Comparison of ENCODE assay signal across 18 cellular contexts in the genomic region with DNA sequence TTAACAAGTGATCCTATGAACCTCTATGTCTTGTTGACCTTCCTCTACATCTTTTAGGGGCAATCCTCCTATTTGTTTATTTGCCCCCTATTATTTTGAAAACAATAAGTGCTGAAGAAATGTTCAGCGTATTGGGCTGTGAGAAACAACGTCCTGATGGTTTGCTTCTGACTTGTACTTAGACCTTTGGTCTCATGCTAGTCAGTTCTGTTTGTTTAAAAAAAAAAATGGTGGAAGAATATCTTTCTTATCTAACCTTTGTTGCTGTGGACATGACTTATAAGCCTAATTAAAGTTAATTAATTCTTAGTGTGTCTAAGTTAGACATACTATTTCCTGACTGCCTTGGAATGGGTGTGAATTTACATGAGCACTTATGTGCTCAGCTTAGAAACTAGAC.
"Had no signal": no experiment of that assay in that cellular context is flagged by ENCODE, and none has a peak within 500 bp of the region (broad histone marks: within the 10 kb centered on the region; RNA-seq: fewer than 3 reads in every experiment).

No MANE protein-coding gene starts in this region.

- H3K27ac Mint-ChIP-seq: endodermal cell had no signal

- H3K9ac ChIP-seq: SK-N-SH had no signal

- H3K9me3 Mint-ChIP-seq: activated naive CD8-positive, alpha-beta T cell treated with anti-CD3 and anti-CD28 coated beads for 36 hours; endodermal cell; natural killer cell; stimulated activated naive CD8-positive, alpha-beta T cell treated with anti-CD3 and anti-CD28 coated beads, Interleukin-15, amount 100 ng/mL, for 72 hours had no signal

- H3K4me3 Mint-ChIP-seq: activated naive CD8-positive, alpha-beta T cell treated with anti-CD3 and anti-CD28 coated beads for 36 hours; endodermal cell; natural killer cell; stimulated activated naive CD8-positive, alpha-beta T cell treated with anti-CD3 and anti-CD28 coated beads, Interleukin-15, amount 100 ng/mL, for 72 hours had no signal

- H3K27me3 Mint-ChIP-seq: activated naive CD8-positive, alpha-beta T cell treated with anti-CD3 and anti-CD28 coated beads for 36 hours; stimulated activated naive CD8-positive, alpha-beta T cell treated with anti-CD3 and anti-CD28 coated beads, Interleukin-15, amount 100 ng/mL, for 72 hours had no signal

- DNase-seq: activated CD4-positive, CD25-positive, alpha-beta regulatory T cell treated with anti-CD3 and anti-CD28 coated beads, Interleukin-2, amount 50 U/mL, for 72 hours; activated gamma-delta T cell; activated naive CD8-positive, alpha-beta T cell treated with anti-CD3 and anti-CD28 coated beads for 36 hours; cerebellar nuclear complex; endodermal cell; heart left ventricle; islet precursor cell; natural killer cell; SK-N-SH; stimulated activated CD4-positive, alpha-beta T cell treated with anti-CD3 and anti-CD28 coated beads, Interleukin-12 subunit alpha, Interleukin-12 subunit beta, amount 100 ng/mL, for 4 hours; stimulated activated CD4-positive, alpha-beta T cell treated with anti-CD3 and anti-CD28 coated beads, Interleukin-4, amount 100 ng/mL, for 4 hours; stimulated activated naive CD8-positive, alpha-beta T cell treated with anti-CD3 and anti-CD28 coated beads, Interleukin-15, amount 100 ng/mL, for 72 hours; tibial artery; WERI-Rb-1 had no signal

- H3K27ac ChIP-seq: coronary artery, gastroesophageal sphincter, heart left ventricle, prostate gland, tibial artery, WERI-Rb-1 had no signal

- ATAC-seq: gastroesophageal sphincter; heart left ventricle; natural killer cell; stimulated activated naive CD8-positive, alpha-beta T cell treated with anti-CD3 and anti-CD28 coated beads, Interleukin-15, amount 100 ng/mL, for 72 hours had no signal

- H3K9me2 ChIP-seq: SK-N-SH had no signal

- H3K9me3 ChIP-seq: gastroesophageal sphincter, heart left ventricle, prostate gland, SK-N-SH, tibial artery had no signal

- H3K4me2 ChIP-seq: SK-N-SH had no signal

- H3K4me1 ChIP-seq: gastroesophageal sphincter, prostate gland, tibial artery had no signal

- H3K4me3 ChIP-seq: coronary artery, gastroesophageal sphincter, heart left ventricle, lung, prostate gland, tibial artery had no signal

- H3K27me3 ChIP-seq: gastroesophageal sphincter, heart left ventricle, tibial artery had no signal
